In the genomic region with DNA sequence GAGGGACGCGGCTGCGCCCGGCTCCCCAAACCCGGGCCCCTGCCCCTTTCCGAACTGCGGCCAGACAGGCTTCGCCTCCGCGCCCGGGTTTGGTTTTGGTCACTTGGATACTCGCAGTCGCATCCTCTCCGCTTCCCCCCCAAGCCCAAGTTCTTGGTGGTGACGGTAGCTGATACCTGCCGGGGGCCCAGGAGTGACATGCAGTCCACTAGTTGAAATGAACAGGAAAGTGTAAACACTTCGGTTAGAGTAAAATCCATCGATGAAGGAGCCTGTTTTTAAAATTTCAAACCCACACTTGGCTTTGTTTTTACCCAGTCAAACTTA, we compare ENCODE assay signal across 8 cellular contexts. TPM values are rescaled to one million over a fixed set of nuclear protein-coding genes. Genes with fewer than 3 reads are reported as not detected.
DNase-seq lines count a peak whose midpoint lies in the region; ATAC-seq, FAIRE-seq and TF ChIP-seq lines count a peak whose summit lies in the region.

No MANE protein-coding gene starts in this region.

- H3K27ac ChIP-seq in adrenal gland (peak overlapping the region in 4 of 5 donors; percentile 51 to 90 (median 78)), HepG2 (ENCODE audit: extremely low read length, insufficient read depth, low read length) (peak overlapping the region; percentile 68), stomach (peak overlapping the region; percentile 51 to 86 (median 82))

- TF ChIP-seq CTCF in adrenal gland (IDR thresholded peaks at IDR 0.05) (no peak), HepG2 (CRISPR knock-in tag; IDR thresholded peaks at IDR 0.05) (no peak), stomach (IDR thresholded peaks at IDR 0.05) (no peak)

- peak overlapping the region; percentile 71 for H3K9ac ChIP-seq in HepG2 (ENCODE audit: insufficient read depth, low read depth, low read length)

- no peak overlapping the region for H2AFZ ChIP-seq in HepG2 (ENCODE audit: low read length)

- 1 to 2% (median 1%) methylated on average over 5 to 18 of the region's 18 CpGs for WGBS in adrenal gland, 4 donors
- WGBS in HepG2 (ENCODE audit: low lambda C conversion rate): 3% methylated on average over 6 of the region's 18 CpGs
- WGBS in stomach, 5 donors: 1 to 3% (median 2%) methylated on average over 4 to 18 of the region's 18 CpGs

- ATAC-seq in HG03460 (IDR thresholded peaks at IDR 0.05; ENCODE audit: unreplicated experiment): peak; percentile 44
- ATAC-seq in HepG2: no peak
- no peak for ATAC-seq in GM18511 (IDR thresholded peaks at IDR 0.05; ENCODE audit: unreplicated experiment)
- no peak for ATAC-seq in HG03025 (IDR thresholded peaks at IDR 0.05; ENCODE audit: low FRiP score, unreplicated experiment)

- TF ChIP-seq POLR2A in adrenal gland (IDR thresholded peaks at IDR 0.05): no peak
- TF ChIP-seq POLR2A in HepG2 (IDR thresholded peaks at IDR 0.05; ENCODE audit: insufficient read depth in 1 of 2, low read depth in 2 of 2, low read length in 2 of 2): no peak
- no peak for TF ChIP-seq POLR2A in stomach (IDR thresholded peaks at IDR 0.05)

- FAIRE-seq in HepG2 (lab: Jason Lieb, UNC): no peak

- no peaks in the 10 kb centered on the region for H3K36me3 ChIP-seq in adrenal gland (replicated peaks in 1 of 2)
- H3K36me3 ChIP-seq in HepG2 (replicated peaks in 1 of 2; ENCODE audit: control insufficient read depth in 1 of 2, insufficient read depth in 2 of 2, low read length in 2 of 2): no peaks in the 10 kb centered on the region
- no peaks in the 10 kb centered on the region for H3K36me3 ChIP-seq in stomach

- H4K20me1 ChIP-seq in HepG2 (ENCODE audit: insufficient read depth, low read length): no peaks in the 10 kb centered on the region

- no peak for TF ChIP-seq EP300 in HepG2 (IDR thresholded peaks at IDR 0.05; ENCODE audit: low read depth in 2 of 2, low read length in 2 of 2)
- no peak for TF ChIP-seq EP300 in HepG2 (CRISPR knock-in tag; IDR thresholded peaks at IDR 0.05; ENCODE audit: borderline replicate concordance)
- TF ChIP-seq EP300 in stomach (IDR thresholded peaks at IDR 0.05): no peak

- H3K4me3 ChIP-seq in adrenal gland (peak overlapping the region; percentile 59 to 98 (median 84)), HepG2 (replicated peaks in 1 of 3; ENCODE audit: insufficient read depth in 1 of 3, low read depth in 2 of 3, low read length in 3 of 3) (peak overlapping the region; percentile 59 to 78 (median 77)), stomach (peak overlapping the region; percentile 68 to 94 (median 72))

- DNase-seq in NCI-H1694 treated with DMSO at 0.1 percent for 48 hours (lab: John Stamatoyannopoulos, UW): peak; percentile 15
- no peak for DNase-seq in NCI-H1694 (lab: John Stamatoyannopoulos, UW)
- DNase-seq in adrenal gland: peak in 1 of 7 donors; percentile 26
- no peak for DNase-seq in HepG2 (ENCODE audit: low spot score)
- DNase-seq in stomach: no peak

- H3K4me1 ChIP-seq in adrenal gland (replicated peaks in 1 of 2): peaks cover 0 to 6% of the 10 kb centered on the region in 2 donors
- H3K4me1 ChIP-seq in HepG2 (ENCODE audit: insufficient read depth, low read length): peaks cover 30% of the 10 kb centered on the region
- H3K4me1 ChIP-seq in stomach: peaks cover 0 to 26% (median 10%) of the 10 kb centered on the region in 4 donors

- TF ChIP-seq RAD21 in HepG2 (CRISPR knock-in tag; IDR thresholded peaks at IDR 0.05): no peak

- H3K4me2 ChIP-seq in HepG2 (ENCODE audit: low read depth, low read length): peak overlapping the region; percentile 69

- in situ Hi-C loops in HepG2 (cut with HindIII; ENCODE audit: extremely low pct_ligation_motif_present, low pct_unique_long_range_greater_than_20kb): no loop called here

- intact Hi-C loops in adrenal gland (cut with DNase I) (no loop called here), HepG2 (cut with micrococcal nuclease; ENCODE audit: unreplicated experiment) (loop anchor here (10.0 kb wide), 1 partner anchor 89 kb away; no protein-coding TSS in a partner anchor), stomach (cut with DNase I; ENCODE audit: low total_unique reads) (no loop called here)

- POLR2A ChIA-PET in HepG2 (lab: Yijun Ruan, JAX): interaction anchor here (1.0 kb wide), 1 partner anchor 133 kb away, joined by 3 read pairs; no protein-coding TSS in a partner anchor

- H3K9me3 ChIP-seq in adrenal gland (replicated peaks in 1 of 3): no peaks in the 10 kb centered on the region
- H3K9me3 ChIP-seq in HepG2 (ENCODE audit: low read length): peaks cover 5% of the 10 kb centered on the region
- H3K9me3 ChIP-seq in stomach: no peaks in the 10 kb centered on the region

- CTCF ChIA-PET in HepG2 (lab: Yijun Ruan, JAX; ENCODE audit: low intra/inter-chr PET ratio, low total read pairs): no interaction called here

- H3K79me2 ChIP-seq in HepG2 (ENCODE audit: insufficient read depth, low read length): no peaks in the 10 kb centered on the region

- no TSS peak for BruUV-seq in HepG2 (replicated peaks; lab: Mats Ljungman, UMichigan)

- H3K27me3 ChIP-seq in adrenal gland (no peaks in the 10 kb centered on the region), HepG2 (ENCODE audit: control insufficient read depth in 1 of 2, insufficient read depth in 2 of 2, low read length in 2 of 2) (no peaks in the 10 kb centered on the region), stomach (no peaks in the 10 kb centered on the region)

TF ChIP-seq in HepG2, 621 proteins besides CTCF, POLR2A, EP300 and RAD21:
- TF ChIP-seq HDAC6 (IDR thresholded peaks at IDR 0.05; ENCODE audit: low read depth, low read length) (no peak), NFE2L1 (CRISPR knock-in tag; IDR thresholded peaks at IDR 0.05; ENCODE audit: borderline replicate concordance) (no peak)
- TF ChIP-seq, protein P1, sequence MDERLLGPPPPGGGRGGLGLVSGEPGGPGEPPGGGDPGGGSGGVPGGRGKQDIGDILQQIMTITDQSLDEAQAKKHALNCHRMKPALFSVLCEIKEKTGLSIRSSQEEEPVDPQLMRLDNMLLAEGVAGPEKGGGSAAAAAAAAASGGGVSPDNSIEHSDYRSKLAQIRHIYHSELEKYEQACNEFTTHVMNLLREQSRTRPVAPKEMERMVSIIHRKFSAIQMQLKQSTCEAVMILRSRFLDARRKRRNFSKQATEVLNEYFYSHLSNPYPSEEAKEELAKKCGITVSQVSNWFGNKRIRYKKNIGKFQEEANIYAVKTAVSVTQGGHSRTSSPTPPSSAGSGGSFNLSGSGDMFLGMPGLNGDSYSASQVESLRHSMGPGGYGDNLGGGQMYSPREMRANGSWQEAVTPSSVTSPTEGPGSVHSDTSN (CRISPR knock-in tag; IDR thresholded peaks at IDR 0.05): no peak

RNA-seq across cellular contexts. Expression of a gene that starts 0.7 kb away (rescaled TPM):
- total RNA-seq in adrenal gland: 10 to 100 TPM in 2 of 8 donors, 1 to 10 TPM in 6; 2.1 to 11.6 (median 6.4) TPM
- polyA plus RNA-seq in adrenal gland: 1 to 10 TPM; 2.4 to 6.8 (median 4.1) TPM
- total RNA-seq in HepG2 (2016; rRNA removed; fragmentation: Illumina TruSeq; extraction: Trizol): 5.7 and 6.4 TPM in 2 replicates
- 4.6 and 5.0 TPM in 2 replicates for total RNA-seq in HepG2 (2016; cell fraction: cytosol; rRNA removed; fragmentation: Illumina TruSeq; extraction: Trizol; ENCODE audit: low read depth)
- 5.9 and 6.0 TPM in 2 replicates for total RNA-seq in HepG2 (2016; cell fraction: insoluble cytoplasmic fraction; rRNA removed; fragmentation: Illumina TruSeq; extraction: Trizol)
- 3.2 and 3.6 TPM in 2 replicates for total RNA-seq in HepG2 (2016; cell fraction: membrane; rRNA removed; fragmentation: Illumina TruSeq; extraction: Trizol)
- 12.8 and 13.5 TPM in 2 replicates for total RNA-seq in HepG2 (2016; cell fraction: nucleus; rRNA removed; fragmentation: Illumina TruSeq; extraction: Trizol)
- polyA plus RNA-seq in HepG2 (2011; rRNA removed): 1.2 and 1.5 TPM in 2 replicates
- polyA plus RNA-seq in HepG2 (2011; cell fraction: cytosol; rRNA removed): 1.1 and 1.4 TPM in 2 replicates
- 1.4 and 1.8 TPM in 2 replicates for polyA plus RNA-seq in HepG2 (2011; cell fraction: nucleus; rRNA removed)
- 2.3 and 2.6 TPM in 2 replicates for polyA plus RNA-seq in HepG2 (2012)
- 0.24 TPM in 2 replicates for polyA plus RNA-seq in HepG2 (2016; cell fraction: cytosol; fragmentation: Illumina TruSeq; extraction: Trizol; ENCODE audit: low read depth)
- 5.7 and 6.0 TPM in 2 replicates for polyA plus RNA-seq in HepG2 (2016; cell fraction: insoluble cytoplasmic fraction; fragmentation: Illumina TruSeq; extraction: Trizol; ENCODE audit: low read depth)
- 0.74 and 1.1 TPM in 2 replicates for polyA plus RNA-seq in HepG2 (2016; cell fraction: membrane; fragmentation: Illumina TruSeq; extraction: Trizol; ENCODE audit: low read depth)
- 3.8 and 4.1 TPM in 2 replicates for polyA plus RNA-seq in HepG2 (2016; cell fraction: nucleus; fragmentation: Illumina TruSeq; extraction: Trizol; ENCODE audit: insufficient read depth, low read depth)
- 1.8 and 4.3 TPM in 2 replicates for polyA minus RNA-seq in HepG2 (2011; rRNA and poly(A)+ RNA removed; ENCODE audit: low replicate concordance)
- polyA minus RNA-seq in HepG2 (2011; cell fraction: cytosol; rRNA and poly(A)+ RNA removed): 1.8 and 1.9 TPM in 2 replicates
- 18.9 and 19.9 TPM in 2 replicates for polyA minus RNA-seq in HepG2 (2011; cell fraction: nucleus; rRNA and poly(A)+ RNA removed)
- 10 to 100 TPM in 1 of 5 donors, 1 to 10 TPM in 3, under 1 TPM in 1; 0.58 to 28.5 (median 4.9) TPM for total RNA-seq in stomach
- 1 to 10 TPM; 1.8 to 2.0 (median 2.0) TPM for polyA plus RNA-seq in stomach
